In genomic region chr11:118522571-118523072, GRCh38 we compare ENCODE assay signal across 9 cellular contexts. TPM values are rescaled to one million over a fixed set of nuclear protein-coding genes. Genes with fewer than 3 reads are reported as not detected.
DNase-seq lines count a peak whose midpoint lies in the region; ATAC-seq, FAIRE-seq and TF ChIP-seq lines count a peak whose summit lies in the region.
"Had no signal": no experiment of that assay in that cellular context is flagged by ENCODE, and none has a peak within 500 bp of the region (broad histone marks: within the 10 kb centered on the region; RNA-seq: fewer than 3 reads in every experiment).

No MANE protein-coding gene starts in this region.

- no peak overlapping the region for H3K9ac ChIP-seq in kidney (ENCODE audit: low read length in 2 of 2)

- intact Hi-C loops in kidney (cut with DNase I): no loop called here

- H3K4me1 ChIP-seq in kidney (ENCODE audit: control insufficient read depth in 1 of 2, insufficient read depth in 1 of 2, low read depth in 1 of 2, low read length in 2 of 2): peaks cover 2 to 5% of the 10 kb centered on the region in 2 donors

- no peak overlapping the region for H3K27ac ChIP-seq in kidney (ENCODE audit: low read depth in 2 of 2, low read length in 2 of 2)

- no peaks in the 10 kb centered on the region for H3K9me3 ChIP-seq in kidney (ENCODE audit: control insufficient read depth in 1 of 2, low read length in 2 of 2)

- FAIRE-seq in kidney (lab: Jason Lieb, UNC): no peak
- FAIRE-seq: frontal cortex had no signal

- no peak overlapping the region for H3K4me3 ChIP-seq in H7 (ENCODE audit: insufficient read depth, low read depth, low read length)
- no peak overlapping the region for H3K4me3 ChIP-seq in WI38 (ENCODE audit: low read depth, low read length)
- no peak overlapping the region for H3K4me3 ChIP-seq in kidney (ENCODE audit: low read length in 2 of 2)

- DNase-seq in AG08396 (ENCODE audit: low spot score) (peak; percentile 51), H7 (peak; percentile 71), kidney (no peak), superior temporal gyrus (ENCODE audit: extremely low spot score) (no peak), NCI-H774 (lab: John Stamatoyannopoulos, UW) (no peak), medulla oblongata (ENCODE audit: extremely low spot score) (no peak)

- H3K27me3 ChIP-seq in H7 (ENCODE audit: control insufficient read depth, insufficient read depth, low read length): no peaks in the 10 kb centered on the region

- H3K36me3 ChIP-seq in H7 (replicated peaks; ENCODE audit: control insufficient read depth, insufficient read depth, low read length): peaks cover 36% of the 10 kb centered on the region
- peaks cover 33% of the 10 kb centered on the region in 2 donors for H3K36me3 ChIP-seq in kidney (ENCODE audit: control insufficient read depth in 1 of 2, insufficient read depth in 2 of 2, low read length in 2 of 2)

- no peak for ATAC-seq in HG03025 (IDR thresholded peaks at IDR 0.05; ENCODE audit: low FRiP score, unreplicated experiment)

- TF ChIP-seq CTCF in WI38 (IDR thresholded peaks at IDR 0.05; ENCODE audit: low read depth, low read length) (peak; percentile 22; the same call in 1 of the 2 replicates), kidney (IDR thresholded peaks at IDR 0.05; ENCODE audit: borderline replicate concordance, extremely low read depth, insufficient read depth) (peak; percentile 30)

RNA-seq across cellular contexts. Expression of gene TTC36, which starts 4.7 kb away (rescaled TPM):
- not detected in 2 replicates for total RNA-seq in H7 (2014; rRNA removed; shearing (Covaris generic))
- 1.1 TPM for total RNA-seq in kidney
- 12.7 TPM for polyA plus RNA-seq in kidney (ENCODE audit: insufficient read depth, low read depth, low replicate concordance)

RNA-seq across cellular contexts. Expression of gene TMEM25, which starts 8.4 kb away (rescaled TPM):
- total RNA-seq in H7 (2014; rRNA removed; shearing (Covaris generic)): 17.5 and 23.5 TPM in 2 replicates
- total RNA-seq in kidney: 30.7 TPM
- 36.8 TPM for polyA plus RNA-seq in kidney (ENCODE audit: insufficient read depth, low read depth, low replicate concordance)

RNA-seq across cellular contexts. Expression of gene IFT46, which starts 43.1 kb away (rescaled TPM):
- 3.9 and 8.9 TPM in 2 replicates for total RNA-seq in H7 (2014; rRNA removed; shearing (Covaris generic))
- total RNA-seq in kidney: 21.1 TPM
- polyA plus RNA-seq in kidney (ENCODE audit: insufficient read depth, low read depth, low replicate concordance): 28.7 TPM

RNA-seq across cellular contexts. Expression of gene ARCN1, which starts 49.6 kb away (rescaled TPM):
- total RNA-seq in H7 (2014; rRNA removed; shearing (Covaris generic)): 136 and 152 TPM in 2 replicates
- 107 TPM for total RNA-seq in kidney
- 64.7 TPM for polyA plus RNA-seq in kidney (ENCODE audit: insufficient read depth, low read depth, low replicate concordance)

Comparison
In these comparisons a context has a peak if more than half of its experiments do, and no peak if none do; other contexts are left out.
1. DNase-seq: peak in AG08396 (single experiment) and H7 (single experiment); none in kidney (single experiment), superior temporal gyrus (single experiment), NCI-H774 (single experiment) and medulla oblongata (single experiment).